ENCODE assay signal across 1 cellular context in genomic region chr14:104425763-104426691, GRCh38.
TF ChIP-seq lines count a peak whose summit lies in the region.

No MANE protein-coding gene starts in this region.

TF ChIP-seq in HepG2, 621 proteins besides CTCF, POLR2A, EP300 and RAD21 (continued from another document):
- TF ChIP-seq MNT (IDR thresholded peaks at IDR 0.05) (peak; percentile 87), ZSCAN5A (CRISPR knock-in tag; IDR thresholded peaks at IDR 0.05; ENCODE audit: borderline replicate concordance) (no peak), FOXC1 (CRISPR knock-in tag; IDR thresholded peaks at IDR 0.05; ENCODE audit: borderline replicate concordance) (no peak), ZNF260 (CRISPR knock-in tag; IDR thresholded peaks at IDR 0.05; ENCODE audit: borderline replicate concordance, low read depth) (no peak), ZNF513 (CRISPR knock-in tag; conservative IDR thresholded peaks at IDR 0.05) (no peak), SRSF4 (IDR thresholded peaks at IDR 0.05; ENCODE audit: low read depth, low read length, poor library complexity, severe bottlenecking) (no peak), ATM (IDR thresholded peaks at IDR 0.05; ENCODE audit: borderline replicate concordance) (no peak)
